ENCODE assay signal across 14 cellular contexts in the genomic region with DNA sequence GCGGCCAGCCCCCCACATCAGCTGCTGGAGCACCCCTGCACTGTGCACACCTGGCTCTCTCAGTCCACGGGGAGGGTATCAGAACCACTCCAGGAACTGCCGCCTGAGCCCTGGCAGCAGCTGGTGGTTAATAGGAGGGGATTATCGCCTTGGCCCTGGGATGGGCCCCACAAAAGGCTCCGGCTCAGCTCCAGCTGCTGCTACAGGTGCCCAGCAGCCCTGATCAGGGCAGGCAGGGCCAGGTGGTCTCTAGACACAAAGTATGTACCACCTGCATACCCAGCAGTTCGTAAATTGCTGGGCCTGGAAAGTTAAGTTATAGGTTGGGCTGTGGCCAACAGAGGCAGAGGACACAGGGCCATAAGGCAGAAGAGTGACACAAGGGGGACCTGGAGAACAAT. TPM values are rescaled to one million over a fixed set of nuclear protein-coding genes. Genes with fewer than 3 reads are reported as not detected.
A peak's percentile ranks its signal among the peaks of the same experiment; 100 is the strongest.
DNase-seq lines count a peak whose midpoint lies in the region; TF ChIP-seq lines count a peak whose summit lies in the region.
"Had no signal": no experiment of that assay in that cellular context is flagged by ENCODE, and none has a peak within 500 bp of the region (broad histone marks: within the 10 kb centered on the region; RNA-seq: fewer than 3 reads in every experiment).

No MANE protein-coding gene starts in this region.

- DNase-seq in NCI-H1092 (lab: John Stamatoyannopoulos, UW) (peak; percentile 89), myocyte (ENCODE audit: low read depth) (peak; percentile 60), SIG-M5 (lab: John Stamatoyannopoulos, UW) (no peak), GM13977 (ENCODE audit: low spot score) (no peak)
- DNase-seq in activated CD4-positive, alpha-beta T cell treated with anti-CD3 and anti-CD28 coated beads for 48 hours, result no peak
- no peak for DNase-seq in activated T-helper 1 cell treated with anti-CD3 and anti-CD28 coated beads, Interleukin-12 subunit alpha, Interleukin-12 subunit beta, Interleukin-2, Interleukin-4 antibody, amounts not matched to agents 30 ng/mL and 10 ng/mL and 1 ng/mL, durations not matched to agents 14 hours and 24 hours and 36 hours (ENCODE audit: low spot score)
- DNase-seq: kidney glomerular epithelial cell, T-helper 1 cell had no signal

- H3K4me2 ChIP-seq in BLaER1 treated with 17β-estradiol and CSF1 and Interleukin-3, amounts not matched to agents 10 nM and 100 nM, result peak overlapping the region; percentile 73 to 94 (median 85)

- no peak overlapping the region for H3K4me3 Mint-ChIP-seq in activated T-helper 1 cell treated with anti-CD3 and anti-CD28 coated beads, Interleukin-12 subunit alpha, Interleukin-12 subunit beta, Interleukin-2, Interleukin-4 antibody, amounts not matched to agents 30 ng/mL and 10 ng/mL and 1 ng/mL, durations not matched to agents 14 hours and 24 hours and 36 hours
- H3K4me3 Mint-ChIP-seq: CD14-positive monocyte had no signal

- H3K9ac ChIP-seq in BLaER1 treated with 17β-estradiol and CSF1 and Interleukin-3, amounts not matched to agents 10 nM and 100 nM, result peak overlapping the region in 9 of 11 experiments; percentile 1 to 85 (median 76); a peak in 16 of 22 replicates

- H3K9me3 ChIP-seq in BLaER1 treated with 17β-estradiol and CSF1 and Interleukin-3, amounts not matched to agents 10 nM and 100 nM (replicated peaks in 1 of 11), result no peaks in the 10 kb centered on the region
- H3K9me3 ChIP-seq: ovary had no signal

- intact Hi-C loops in activated T-helper 1 cell treated with anti-CD3 and anti-CD28 coated beads, Interleukin-12 subunit alpha, Interleukin-12 subunit beta, Interleukin-2, Interleukin-4 antibody, amounts not matched to agents 30 ng/mL and 10 ng/mL and 1 ng/mL, durations not matched to agents 14 hours and 24 hours and 36 hours (cut with micrococcal nuclease), result no loop called here

- no peaks in the 10 kb centered on the region for H3K4me1 Mint-ChIP-seq in activated T-helper 1 cell treated with anti-CD3 and anti-CD28 coated beads, Interleukin-12 subunit alpha, Interleukin-12 subunit beta, Interleukin-2, Interleukin-4 antibody, amounts not matched to agents 30 ng/mL and 10 ng/mL and 1 ng/mL, durations not matched to agents 14 hours and 24 hours and 36 hours (ENCODE audit: low read depth)

- H3K27me3 Mint-ChIP-seq in activated T-helper 1 cell treated with anti-CD3 and anti-CD28 coated beads, Interleukin-12 subunit alpha, Interleukin-12 subunit beta, Interleukin-2, Interleukin-4 antibody, amounts not matched to agents 30 ng/mL and 10 ng/mL and 1 ng/mL, durations not matched to agents 14 hours and 24 hours and 36 hours (ENCODE audit: insufficient read depth), result no peaks in the 10 kb centered on the region

- H3K9me3 Mint-ChIP-seq in activated T-helper 1 cell treated with anti-CD3 and anti-CD28 coated beads, Interleukin-12 subunit alpha, Interleukin-12 subunit beta, Interleukin-2, Interleukin-4 antibody, amounts not matched to agents 30 ng/mL and 10 ng/mL and 1 ng/mL, durations not matched to agents 14 hours and 24 hours and 36 hours, result no peaks in the 10 kb centered on the region

- H3K27ac Mint-ChIP-seq in activated T-helper 1 cell treated with anti-CD3 and anti-CD28 coated beads, Interleukin-12 subunit alpha, Interleukin-12 subunit beta, Interleukin-2, Interleukin-4 antibody, amounts not matched to agents 30 ng/mL and 10 ng/mL and 1 ng/mL, durations not matched to agents 14 hours and 24 hours and 36 hours, result no peak overlapping the region

- TF ChIP-seq CTCF in VCaP (conservative IDR thresholded peaks at IDR 0.05) (no peak), GM13977 (IDR thresholded peaks at IDR 0.05; ENCODE audit: extremely low read depth, insufficient read depth, missing control alignments) (no peak)

- in situ Hi-C loops in GM13977 (cut with MboI; ENCODE audit: low pct_unique_long_range_greater_than_20kb, low sequenced_read_pairs, unreplicated experiment), result no loop called here

- peaks cover 0 to 99% (median 43%) of the 10 kb centered on the region in 11 experiments; a peak in 17 of 22 replicates for H4K20me1 ChIP-seq in BLaER1 treated with 17β-estradiol and CSF1 and Interleukin-3, amounts not matched to agents 10 nM and 100 nM

- H3K36me3 Mint-ChIP-seq in activated T-helper 1 cell treated with anti-CD3 and anti-CD28 coated beads, Interleukin-12 subunit alpha, Interleukin-12 subunit beta, Interleukin-2, Interleukin-4 antibody, amounts not matched to agents 30 ng/mL and 10 ng/mL and 1 ng/mL, durations not matched to agents 14 hours and 24 hours and 36 hours (ENCODE audit: low read depth), result no peaks in the 10 kb centered on the region

- peak overlapping the region in 10 of 11 experiments; percentile 9 to 97 (median 92); a peak in 18 of 22 replicates for H3K27ac ChIP-seq in BLaER1 treated with 17β-estradiol and CSF1 and Interleukin-3, amounts not matched to agents 10 nM and 100 nM
- peak overlapping the region; percentile 49 for H3K27ac ChIP-seq in VCaP

- H3K36me3 ChIP-seq in BLaER1 treated with 17β-estradiol and CSF1 and Interleukin-3, amounts not matched to agents 10 nM and 100 nM, result peaks cover 4 to 13% (median 11%) of the 10 kb centered on the region in 11 experiments; a peak in 19 of 22 replicates
- H3K36me3 ChIP-seq: ovary had no signal

- peaks cover 91 to 100% (median 100%) of the 10 kb centered on the region in 10 experiments for H3K4me1 ChIP-seq in BLaER1 treated with 17β-estradiol and CSF1 and Interleukin-3, amounts not matched to agents 10 nM and 100 nM

- H3K4me3 ChIP-seq in BLaER1 treated with 17β-estradiol and CSF1 and Interleukin-3, amounts not matched to agents 10 nM and 100 nM, result no peak overlapping the region; a peak in 1 of 20 replicates
- H3K4me3 ChIP-seq: ovary had no signal

- H3K27me3 ChIP-seq in BLaER1 treated with 17β-estradiol and CSF1 and Interleukin-3, amounts not matched to agents 10 nM and 100 nM, result no peaks in the 10 kb centered on the region
- H3K27me3 ChIP-seq: ovary had no signal

RNA-seq across cellular contexts. Expression of a gene that starts 35.1 kb away (rescaled TPM):
- total RNA-seq in myocyte, result 77.4 and 86.8 TPM in 2 replicates
- polyA plus RNA-seq in myocyte (2012), result 135 TPM
- 54.8 and 56.0 TPM in 2 replicates for total RNA-seq in activated T-helper 1 cell treated with anti-CD3 and anti-CD28 coated beads, Interleukin-12 subunit alpha, Interleukin-12 subunit beta, Interleukin-2, Interleukin-4 antibody, amounts not matched to agents 30 ng/mL and 10 ng/mL and 1 ng/mL, durations not matched to agents 14 hours and 24 hours and 36 hours

RNA-seq across cellular contexts. Expression of a gene that starts 52.9 kb away (rescaled TPM):
- total RNA-seq in myocyte, result not detected in 2 replicates
- polyA plus RNA-seq in myocyte (2012), result not detected
- total RNA-seq in activated T-helper 1 cell treated with anti-CD3 and anti-CD28 coated beads, Interleukin-12 subunit alpha, Interleukin-12 subunit beta, Interleukin-2, Interleukin-4 antibody, amounts not matched to agents 30 ng/mL and 10 ng/mL and 1 ng/mL, durations not matched to agents 14 hours and 24 hours and 36 hours, result not detected in 2 replicates
- total RNA-seq: ovary, ureter had no signal
- polyA plus RNA-seq: CD14-positive monocyte, esophagus, ovary had no signal

Comparison
In these comparisons a context has a peak if more than half of its experiments do, and no peak if none do; other contexts are left out.
1. DNase-seq: peak in NCI-H1092 (single experiment) and myocyte (single experiment); none in activated CD4-positive, alpha-beta T cell treated with anti-CD3 and anti-CD28 coated beads for 48 hours (single experiment), activated T-helper 1 cell treated with anti-CD3 and anti-CD28 coated beads, Interleukin-12 subunit alpha, Interleukin-12 subunit beta, Interleukin-2, Interleukin-4 antibody, amounts not matched to agents 30 ng/mL and 10 ng/mL and 1 ng/mL, durations not matched to agents 14 hours and 24 hours and 36 hours (single experiment), SIG-M5 (single experiment) and GM13977 (single experiment).